8 cellular contexts compared by ENCODE assay signal in the genomic region with DNA sequence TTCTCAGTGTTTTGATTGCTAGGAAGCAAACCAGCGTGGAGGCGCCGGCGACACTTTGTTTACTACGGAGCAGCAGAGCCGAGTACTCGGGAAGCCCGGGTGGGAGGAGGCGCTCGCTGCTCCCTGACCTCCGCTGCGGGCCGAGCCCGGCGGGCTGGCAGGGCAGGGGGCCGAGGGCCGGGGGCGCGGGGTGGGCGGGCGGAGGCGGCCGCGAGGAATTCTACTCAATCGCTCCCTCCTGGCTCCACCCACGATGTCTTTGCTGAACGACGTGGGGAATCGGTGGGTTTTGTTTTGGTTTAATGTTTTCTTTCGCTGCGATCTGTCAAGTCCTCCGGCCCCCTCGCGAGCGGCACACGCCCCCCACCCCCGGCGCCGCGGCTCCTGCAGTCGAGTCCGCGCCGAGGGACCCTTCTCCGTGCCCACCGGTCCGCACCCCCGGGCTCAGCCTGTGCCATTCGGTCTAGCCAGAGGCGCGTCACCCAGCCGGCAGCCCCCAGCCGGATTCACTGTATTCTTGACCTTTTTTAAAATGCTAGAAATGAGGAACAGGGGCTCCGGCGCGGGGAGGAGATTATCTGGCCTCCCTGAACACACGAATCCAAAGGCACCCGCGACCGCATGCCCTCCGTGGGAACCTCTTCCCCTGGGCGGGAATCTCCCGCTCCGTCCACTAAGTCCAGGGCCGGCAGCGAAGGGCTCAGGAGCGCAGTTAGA. TPM values are rescaled to one million over a fixed set of nuclear protein-coding genes. Genes with fewer than 3 reads are reported as not detected.
DNase-seq lines count a peak whose midpoint lies in the region; ATAC-seq, FAIRE-seq and TF ChIP-seq lines count a peak whose summit lies in the region.

No MANE protein-coding gene starts in this region.

- H3K9me3 ChIP-seq in SJSA1 (replicated peaks), result 0 out of 2 replicates have a peak, but pooled peaks cover 5% of the 10 kb centered on the region
- no peaks in the 10 kb centered on the region for H3K9me3 ChIP-seq in breast epithelium
- no peaks in the 10 kb centered on the region for H3K9me3 ChIP-seq in kidney (ENCODE audit: control insufficient read depth in 1 of 2, low read length in 2 of 2)

- H3K36me3 ChIP-seq in SJSA1 (peaks cover 8% of the 10 kb centered on the region), breast epithelium (no peaks in the 10 kb centered on the region), kidney (ENCODE audit: control insufficient read depth in 1 of 2, insufficient read depth in 2 of 2, low read length in 2 of 2) (no peaks in the 10 kb centered on the region)

- H3K27me3 ChIP-seq in SJSA1 (replicated peaks), result no peaks in the 10 kb centered on the region
- H3K27me3 ChIP-seq in breast epithelium, result no peaks in the 10 kb centered on the region

- TF ChIP-seq CTCF in breast epithelium (IDR thresholded peaks at IDR 0.05) (no peak), kidney (IDR thresholded peaks at IDR 0.05; ENCODE audit: borderline replicate concordance, extremely low read depth, insufficient read depth) (no peak)

- no peak for TF ChIP-seq POLR2A in breast epithelium (IDR thresholded peaks at IDR 0.05)

- H3K9ac ChIP-seq in kidney (ENCODE audit: low read length in 2 of 2), result peak overlapping the region; percentile 66 to 69

- ATAC-seq in HG02759 (IDR thresholded peaks at IDR 0.05; ENCODE audit: unreplicated experiment), result peak; percentile 17

- FAIRE-seq in kidney (lab: Jason Lieb, UNC), result no peak

- H3K4me1 ChIP-seq in SJSA1 (replicated peaks) (peaks cover 26% of the 10 kb centered on the region), breast epithelium (no peaks in the 10 kb centered on the region), kidney (ENCODE audit: control insufficient read depth in 1 of 2, insufficient read depth in 1 of 2, low read depth in 1 of 2, low read length in 2 of 2) (peaks cover 8 to 18% of the 10 kb centered on the region in 2 donors)

- intact Hi-C loops in breast epithelium (cut with DNase I; ENCODE audit: low total_unique reads), result no loop called here
- intact Hi-C loops in kidney (cut with DNase I), result no loop called here

- H3K4me3 ChIP-seq in SJSA1 (peak overlapping the region; percentile 94), breast epithelium (peak overlapping the region; percentile 91 to 99 (median 99)), kidney (ENCODE audit: low read length in 2 of 2) (peak overlapping the region; percentile 63 to 74)

- H3K27ac ChIP-seq in SJSA1 (no peak overlapping the region), breast epithelium (peak overlapping the region; percentile 98 to 99), kidney (ENCODE audit: low read depth in 2 of 2, low read length in 2 of 2) (peak overlapping the region; percentile 71 to 91)

- DNase-seq in NCI-H1436 (lab: John Stamatoyannopoulos, UW), result peak; percentile 26
- no peak for DNase-seq in NCI-H1436 treated with DMSO at 0.1 percent for 48 hours (lab: John Stamatoyannopoulos, UW)
- peak; percentile 52 to 55 for DNase-seq in SJSA1 (ENCODE audit: low read depth in 1 of 2, low spot score in 2 of 2)
- DNase-seq in breast epithelium (ENCODE audit: low spot score in 2 of 2), result peak in 1 of 2 donors; percentile 42
- peak; percentile 87 for DNase-seq in kidney
- peak; percentile 42 to 52 for DNase-seq in stimulated activated CD4-positive, alpha-beta T cell treated with anti-CD3 and anti-CD28 coated beads, Interleukin-2, amount 100 ng/mL, for 24 hours
- no peak for DNase-seq in glomerular visceral epithelial cell (ENCODE audit: extremely low spot score)

RNA-seq across cellular contexts. Expression of gene FOXO1, which starts 0.6 kb away (rescaled TPM):
- total RNA-seq in SJSA1 (2014; rRNA removed; shearing (Covaris generic)), result 3.7 and 4.5 TPM in 2 replicates
- total RNA-seq in breast epithelium, result 100 to 1,000 TPM in 1 of 3 donors, 10 to 100 TPM in 2; 54.1 to 163 (median 67.2) TPM
- total RNA-seq in kidney, result 54.6 TPM
- 8.6 TPM for polyA plus RNA-seq in kidney (ENCODE audit: insufficient read depth, low read depth, low replicate concordance)

Comparison
In these comparisons a context has a peak if more than half of its experiments do, and no peak if none do; other contexts are left out.
1. DNase-seq: peak in NCI-H1436 (single experiment), SJSA1 (2 of 2), kidney (single experiment) and stimulated activated CD4-positive, alpha-beta T cell treated with anti-CD3 and anti-CD28 coated beads, Interleukin-2, amount 100 ng/mL, for 24 hours (2 of 2); none in NCI-H1436 treated with DMSO at 0.1 percent for 48 hours (single experiment) and glomerular visceral epithelial cell (single experiment).
2. Peak in every context shown above with its lines, with median percentiles within 50 percentile points of each other: H3K4me3 ChIP-seq.